Comparison of ENCODE assay signal across 13 cellular contexts in the genomic region with DNA sequence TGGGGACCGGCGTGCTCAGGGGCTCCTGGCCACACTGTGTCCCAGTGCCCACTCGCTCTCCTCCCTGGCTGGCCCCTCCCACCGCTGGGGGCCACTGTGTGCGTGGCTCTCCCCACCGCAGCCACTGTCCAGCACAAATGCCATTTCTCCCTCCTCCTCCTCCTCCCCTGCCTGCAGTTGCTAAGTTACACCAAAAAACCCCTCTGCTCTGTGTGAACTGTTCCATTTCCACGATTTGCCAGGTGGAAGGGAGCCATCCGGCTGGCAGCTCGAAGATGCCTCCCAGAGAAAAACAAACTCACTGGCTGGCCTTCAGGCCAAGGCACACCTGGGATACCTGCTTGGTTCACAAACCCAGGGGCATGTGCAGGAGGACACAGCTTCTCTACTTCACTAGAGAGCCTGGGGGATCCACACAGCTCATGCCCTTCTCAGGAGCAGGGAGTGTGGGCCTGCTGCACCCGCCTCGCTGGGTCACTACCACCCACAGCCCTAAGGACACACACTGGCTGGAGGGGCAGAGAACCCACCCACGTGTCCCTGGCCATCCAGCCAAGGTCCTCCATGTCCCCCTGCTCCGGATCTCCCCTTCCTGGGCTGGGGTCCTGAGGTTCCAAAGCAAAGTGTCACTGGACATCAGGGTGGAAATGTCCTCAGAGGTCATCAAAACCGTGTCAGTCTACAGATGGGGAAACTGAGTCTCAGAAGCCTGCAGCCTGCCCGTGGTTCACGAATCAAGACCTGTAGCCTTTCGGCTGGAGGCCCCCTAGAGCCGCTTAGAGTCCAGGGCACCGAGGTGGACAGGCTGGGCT. TPM values are rescaled to one million over a fixed set of nuclear protein-coding genes. Genes with fewer than 3 reads are reported as not detected.
DNase-seq lines count a peak whose midpoint lies in the region; ATAC-seq and TF ChIP-seq lines count a peak whose summit lies in the region.
"Had no signal": no experiment of that assay in that cellular context is flagged by ENCODE, and none has a peak within 500 bp of the region (broad histone marks: within the 10 kb centered on the region; RNA-seq: fewer than 3 reads in every experiment).

No MANE protein-coding gene starts in this region.

- H3K27me3 Mint-ChIP-seq in H9 (ENCODE audit: low read depth), result peaks cover 66% of the 10 kb centered on the region
- H3K27me3 Mint-ChIP-seq in endothelial cell (ENCODE audit: unreplicated experiment), result peaks cover 25% of the 10 kb centered on the region

- H2BK5ac ChIP-seq in H9 (ENCODE audit: insufficient read length, low read length) (no peak overlapping the region), neuronal stem cell (ENCODE audit: low read length) (no peak overlapping the region)

- H4K20me1 ChIP-seq in H9 (ENCODE audit: control insufficient read depth, insufficient read depth, insufficient read length), result no peaks in the 10 kb centered on the region

- peaks cover 4% of the 10 kb centered on the region for H3K23me2 ChIP-seq in H9 (ENCODE audit: insufficient read length, low read depth, low read length, poor library complexity, severe bottlenecking)

- H3T11ph ChIP-seq in H9 (ENCODE audit: low read length), result no peak overlapping the region

- H3K27ac ChIP-seq in H9 (ENCODE audit: insufficient read length, low read depth, low read length) (no peak overlapping the region), neuronal stem cell (replicated peaks; ENCODE audit: low read length) (no peak overlapping the region)
- H3K27ac ChIP-seq: skin epidermis had no signal

- H3K4me3 Mint-ChIP-seq in H9, result peak overlapping the region; percentile 64 to 86; a peak in 3 of 5 replicates
- no peak overlapping the region for H3K4me3 Mint-ChIP-seq in endothelial cell (ENCODE audit: unreplicated experiment)

- no peak for TF ChIP-seq CTCF in H9 (conservative IDR thresholded peaks at IDR 0.05)
- no peak for TF ChIP-seq CTCF in endothelial cell (IDR thresholded peaks at IDR 0.05; ENCODE audit: unreplicated experiment)

- no peaks in the 10 kb centered on the region for H3K79me2 ChIP-seq in H9 (ENCODE audit: insufficient read depth, low read length)

- DNase-seq in NCI-H748 (lab: John Stamatoyannopoulos, UW; ENCODE audit: unreplicated experiment) (peak; percentile 27), NCI-H748 treated with DMSO at 0.1 percent for 48 hours (lab: John Stamatoyannopoulos, UW) (no peak), H9 (no peak), cerebellar nuclear complex (lab: John Stamatoyannopoulos, UW) (peak; percentile 10 to 47), neuronal stem cell (ENCODE audit: low spot score) (no peak), endothelial cell (ENCODE audit: low spot score) (no peak)
- DNase-seq: activated naive CD4-positive, alpha-beta T cell treated with anti-CD3 and anti-CD28 coated beads, Interleukin-2, amount 50 U/mL, for 16 hours; KG1; midbrain; NCI-H2029 treated with DMSO at 0.1 percent for 48 hours had no signal

- H3K14ac ChIP-seq in H9 (ENCODE audit: insufficient read depth, low read length), result no peak overlapping the region
- H3K14ac ChIP-seq in neuronal stem cell (ENCODE audit: low read length), result no peak overlapping the region

- no peak overlapping the region for H2BK15ac ChIP-seq in H9 (ENCODE audit: low read depth, low read length)
- H2BK15ac ChIP-seq in neuronal stem cell (ENCODE audit: low read length), result peak overlapping the region; percentile 58

- H4K5ac ChIP-seq in H9 (ENCODE audit: insufficient read length, low read depth, low read length), result no peak overlapping the region

- H2AK5ac ChIP-seq in H9 (ENCODE audit: insufficient read length, low read length) (no peak overlapping the region), neuronal stem cell (ENCODE audit: low read depth, low read length) (peak overlapping the region; percentile 57)

- H3K9me3 ChIP-seq in H9 (ENCODE audit: control insufficient read depth, low read depth, low read length) (no peaks in the 10 kb centered on the region), neuronal stem cell (replicated peaks in 1 of 2; ENCODE audit: control insufficient read depth in 2 of 2, insufficient read depth in 1 of 2, low read depth in 1 of 2, low read length in 2 of 2) (peaks cover 2 to 3% of the 10 kb centered on the region in 2 donors)

- no peak overlapping the region for H3K4me3 ChIP-seq in neuronal stem cell (ENCODE audit: low read length in 2 of 2)

- H3K4ac ChIP-seq in H9 (ENCODE audit: low read depth, low read length) (no peak overlapping the region), neuronal stem cell (ENCODE audit: low read length) (no peak overlapping the region)

- H3K23ac ChIP-seq in H9 (ENCODE audit: insufficient read length, low read depth, low read length) (no peak overlapping the region), neuronal stem cell (ENCODE audit: low read depth, low read length, poor library complexity) (peak overlapping the region; percentile 95)

- H3K27ac Mint-ChIP-seq in H9 (no peak overlapping the region), endothelial cell (ENCODE audit: unreplicated experiment) (no peak overlapping the region)

- no peaks in the 10 kb centered on the region for H3K36me3 Mint-ChIP-seq in H9 (ENCODE audit: insufficient read depth in 1 of 3, low read depth in 3 of 3)
- H3K36me3 Mint-ChIP-seq in endothelial cell (ENCODE audit: low read depth, unreplicated experiment), result peaks cover 4% of the 10 kb centered on the region

- H3K4me1 ChIP-seq in H9 (ENCODE audit: insufficient read depth, low read length) (no peaks in the 10 kb centered on the region), neuronal stem cell (ENCODE audit: control insufficient read depth in 2 of 2, insufficient read depth in 1 of 2, low read depth in 1 of 2, low read length in 2 of 2) (peaks cover 3 to 10% of the 10 kb centered on the region in 2 donors)

- H3K56ac ChIP-seq in H9 (ENCODE audit: insufficient read length, low read depth, low read length), result no peak overlapping the region

- H3K79me1 ChIP-seq in H9 (ENCODE audit: insufficient read depth, low read depth, low read length, poor library complexity, severe bottlenecking) (no peaks in the 10 kb centered on the region), neuronal stem cell (ENCODE audit: low read depth, low read length) (peaks cover 1% of the 10 kb centered on the region)

- H2BK120ac ChIP-seq in H9 (ENCODE audit: low read depth, low read length, poor library complexity, severe bottlenecking), result no peak overlapping the region
- H2BK120ac ChIP-seq in neuronal stem cell (ENCODE audit: low read depth, low read length), result no peak overlapping the region

- H2AFZ ChIP-seq in H9 (ENCODE audit: low read length), result no peak overlapping the region
- H2AFZ ChIP-seq in neuronal stem cell (ENCODE audit: low read length), result no peak overlapping the region

- H2BK20ac ChIP-seq in H9 (ENCODE audit: low read depth, low read length, poor library complexity, severe bottlenecking), result no peak overlapping the region

- H2BK12ac ChIP-seq in H9 (ENCODE audit: insufficient read length, low read depth, low read length) (no peak overlapping the region), neuronal stem cell (ENCODE audit: low read length) (no peak overlapping the region)

- H3K4me2 ChIP-seq in H9 (ENCODE audit: insufficient read depth, insufficient read length, low read length), result no peak overlapping the region
- no peak overlapping the region for H3K4me2 ChIP-seq in neuronal stem cell (ENCODE audit: insufficient read depth, low read length, poor library complexity, severe bottlenecking)

- H3K18ac ChIP-seq in H9 (ENCODE audit: insufficient read length, low read depth, low read length), result no peak overlapping the region
- H3K18ac ChIP-seq in neuronal stem cell (ENCODE audit: low read length), result peak overlapping the region; percentile 71

- ATAC-seq in HG03354 (IDR thresholded peaks at IDR 0.05; ENCODE audit: poor library complexity, severe bottlenecking, unreplicated experiment) (no peak), HG02840 (IDR thresholded peaks at IDR 0.05; ENCODE audit: low FRiP score, unreplicated experiment) (no peak)

- H3K9me3 Mint-ChIP-seq in H9 (no peaks in the 10 kb centered on the region; a peak in 2 of 5 replicates), endothelial cell (ENCODE audit: unreplicated experiment) (no peaks in the 10 kb centered on the region)

- H3K27me3 ChIP-seq in H9 (ENCODE audit: insufficient read depth, low read length), result peaks cover 12% of the 10 kb centered on the region; the same call in 1 of the 2 replicates
- peaks cover 8 to 68% (median 38%) of the 10 kb centered on the region in 3 experiments for H3K27me3 ChIP-seq in neuronal stem cell (ENCODE audit: control insufficient read depth in 3 of 3, insufficient read depth in 3 of 3, low read depth in 1 of 3, low read length in 3 of 3)

- no peak overlapping the region for H4K91ac ChIP-seq in H9 (ENCODE audit: insufficient read length, low read depth, low read length)
- peak overlapping the region; percentile 30 for H4K91ac ChIP-seq in neuronal stem cell (ENCODE audit: low read depth, low read length, poor library complexity)

- peaks cover 4 to 27% of the 10 kb centered on the region in 2 experiments; a peak in 3 of 4 replicates for H3K4me1 Mint-ChIP-seq in H9
- H3K4me1 Mint-ChIP-seq in endothelial cell (ENCODE audit: unreplicated experiment), result peaks cover 3% of the 10 kb centered on the region

- H3K9ac ChIP-seq in H9 (ENCODE audit: extremely low read depth, insufficient read length, low read length), result no peak overlapping the region
- peak overlapping the region; percentile 60 for H3K9ac ChIP-seq in neuronal stem cell (ENCODE audit: low read depth, low read length, poor library complexity)

- WGBS in H9 (ENCODE audit: extremely low coverage, insufficient read length, low lambda C conversion rate), result no CpG with 5 or more reads among the region's 19 CpGs
- no CpG with 5 or more reads among the region's 19 CpGs for WGBS in neuronal stem cell (ENCODE audit: extremely low coverage in 2 of 2, insufficient read length in 2 of 2, insufficient replicate concordance in 1 of 2), 2 donors

- no peaks in the 10 kb centered on the region for H3K36me3 ChIP-seq in neuronal stem cell (replicated peaks in 1 of 2; ENCODE audit: control insufficient read depth in 2 of 2, insufficient read depth in 2 of 2, low read length in 2 of 2)

- H4K8ac ChIP-seq in H9 (replicated peaks; ENCODE audit: insufficient read length, low read depth, low read length), result no peak overlapping the region
- H4K8ac ChIP-seq in neuronal stem cell (ENCODE audit: low read depth, low read length), result no peak overlapping the region

RNA-seq across cellular contexts. Expression of a gene that starts 1.7 kb away (rescaled TPM):
- total RNA-seq in H9 (2021) (17.6 and 20.0 TPM in 2 replicates), endothelial cell (ENCODE audit: unreplicated experiment) (1.3 TPM)
- 3.5 TPM for polyA plus RNA-seq in neuronal stem cell (2013, experiment 1 of 2)
- polyA plus RNA-seq in neuronal stem cell (2013, experiment 2 of 2), result 3.6 TPM

Comparison
In these comparisons a context has a peak if more than half of its experiments do, and no peak if none do; other contexts are left out.
1. DNase-seq: peak in NCI-H748 (single experiment) and cerebellar nuclear complex (2 of 2); none in NCI-H748 treated with DMSO at 0.1 percent for 48 hours (single experiment), H9 (single experiment), neuronal stem cell (single experiment) and endothelial cell (single experiment).